ENCODE assay signal across 9 cellular contexts in genomic region chr1:226355679-226356583, GRCh38. TPM values are rescaled to one million over a fixed set of nuclear protein-coding genes. Genes with fewer than 3 reads are reported as not detected.
DNase-seq lines count a peak whose midpoint lies in the region; FAIRE-seq and TF ChIP-seq lines count a peak whose summit lies in the region.
"Had no signal": no experiment of that assay in that cellular context is flagged by ENCODE, and none has a peak within 500 bp of the region (broad histone marks: within the 10 kb centered on the region; RNA-seq: fewer than 3 reads in every experiment).

No MANE protein-coding gene starts in this region.

- H3K4me1 ChIP-seq in kidney (ENCODE audit: control insufficient read depth in 1 of 2, insufficient read depth in 1 of 2, low read depth in 1 of 2, low read length in 2 of 2) = no peaks in the 10 kb centered on the region

- peak overlapping the region; percentile 7 for H3K27ac Mint-ChIP-seq in activated naive CD4-positive, alpha-beta T cell treated with anti-CD3 and anti-CD28 coated beads, Interleukin-2, amount 10 ng/mL, durations not matched to agents 7 days and 5 days

- TF ChIP-seq CTCF in dorsolateral prefrontal cortex (IDR thresholded peaks at IDR 0.05 in 54 of 56, conservative IDR thresholded peaks at IDR 0.05 in 2 of 56; ENCODE audit: low read depth in 1 of 56, partially characterized antibody in 56 of 56) (no peak), kidney (IDR thresholded peaks at IDR 0.05; ENCODE audit: borderline replicate concordance, extremely low read depth, insufficient read depth) (no peak)

- no peaks in the 10 kb centered on the region for H3K27me3 Mint-ChIP-seq in activated naive CD4-positive, alpha-beta T cell treated with anti-CD3 and anti-CD28 coated beads, Interleukin-2, amount 10 ng/mL, durations not matched to agents 7 days and 5 days

- no peaks in the 10 kb centered on the region for H3K9me3 ChIP-seq in kidney (ENCODE audit: control insufficient read depth in 1 of 2, low read length in 2 of 2)

- peaks cover 4 to 8% of the 10 kb centered on the region in 2 donors for H3K36me3 ChIP-seq in kidney (ENCODE audit: control insufficient read depth in 1 of 2, insufficient read depth in 2 of 2, low read length in 2 of 2)

- H3K4me1 Mint-ChIP-seq in activated naive CD4-positive, alpha-beta T cell treated with anti-CD3 and anti-CD28 coated beads, Interleukin-2, amount 10 ng/mL, durations not matched to agents 7 days and 5 days = no peaks in the 10 kb centered on the region

- intact Hi-C loops in dorsolateral prefrontal cortex (cut with DNase I) = no loop called here
- intact Hi-C loops in kidney (cut with DNase I) = no loop called here

- H3K36me3 Mint-ChIP-seq in activated naive CD4-positive, alpha-beta T cell treated with anti-CD3 and anti-CD28 coated beads, Interleukin-2, amount 10 ng/mL, durations not matched to agents 7 days and 5 days = peaks cover 25% of the 10 kb centered on the region

- H3K9ac ChIP-seq in kidney (ENCODE audit: low read length in 2 of 2) = no peak overlapping the region

- H3K9me3 Mint-ChIP-seq in activated naive CD4-positive, alpha-beta T cell treated with anti-CD3 and anti-CD28 coated beads, Interleukin-2, amount 10 ng/mL, durations not matched to agents 7 days and 5 days = no peaks in the 10 kb centered on the region

- H3K27me3 ChIP-seq in dorsolateral prefrontal cortex = no peaks in the 10 kb centered on the region

- CTCF ChIA-PET in activated naive CD4-positive, alpha-beta T cell treated with anti-CD3 and anti-CD28 coated beads, Interleukin-2, amount 10 ng/mL, durations not matched to agents 7 days and 5 days (lab: Charles Lee) = no interaction called here

- FAIRE-seq in kidney (lab: Jason Lieb, UNC) = no peak

- H3K4me3 ChIP-seq in dorsolateral prefrontal cortex (no peak overlapping the region), kidney (ENCODE audit: low read length in 2 of 2) (no peak overlapping the region)

- no peak overlapping the region for H3K4me3 Mint-ChIP-seq in activated naive CD4-positive, alpha-beta T cell treated with anti-CD3 and anti-CD28 coated beads, Interleukin-2, amount 10 ng/mL, durations not matched to agents 7 days and 5 days

- H3K27ac ChIP-seq in dorsolateral prefrontal cortex (peak overlapping the region in 55 of 59 donors; percentile 1 to 85 (median 68)), kidney (ENCODE audit: low read depth in 2 of 2, low read length in 2 of 2) (no peak overlapping the region)

- no peak for DNase-seq in activated naive CD4-positive, alpha-beta T cell treated with anti-CD3 and anti-CD28 coated beads, Interleukin-2, amount 10 ng/mL, durations not matched to agents 7 days and 5 days
- no peak for DNase-seq in activated naive CD4-positive, alpha-beta T cell treated with Interleukin-2 at 50 U/mL for 16 hours
- DNase-seq in LHCN-M2 (ENCODE audit: low read depth) (peak; percentile 56), dorsolateral prefrontal cortex (peak in 9 of 10 donors; percentile 36 to 77 (median 70)), superior temporal gyrus (ENCODE audit: extremely low spot score) (peak; percentile 71), NCI-H2081 (lab: John Stamatoyannopoulos, UW) (no peak), dermis blood vessel endothelial cell (no peak), kidney (no peak)
- DNase-seq: NCI-H2029 had no signal

RNA-seq across cellular contexts. Expression of gene LIN9, which starts 47.0 kb away (rescaled TPM):
- total RNA-seq in LHCN-M2 (2014; rRNA removed) (12.3 and 12.7 TPM in 2 replicates), dorsolateral prefrontal cortex (1 to 10 TPM; 1.7 to 6.8 (median 3.2) TPM), dermis blood vessel endothelial cell (5.8 and 8.0 TPM in 2 replicates), kidney (2.7 TPM)
- 1.7 TPM for polyA plus RNA-seq in LHCN-M2 (2012)
- polyA plus RNA-seq in kidney (ENCODE audit: insufficient read depth, low read depth, low replicate concordance) = 0.73 TPM

RNA-seq across cellular contexts. Expression of gene PARP1, which starts 52.0 kb away (rescaled TPM):
- 118 and 139 TPM in 2 replicates for total RNA-seq in LHCN-M2 (2014; rRNA removed)
- 58.4 TPM for polyA plus RNA-seq in LHCN-M2 (2012)
- total RNA-seq in dorsolateral prefrontal cortex = 100 to 1,000 TPM in 78 of 120 experiments, 10 to 100 TPM in 42; 74.8 to 140 (median 105) TPM
- total RNA-seq in dermis blood vessel endothelial cell = 126 and 190 TPM in 2 replicates
- 71.1 TPM for total RNA-seq in kidney
- 37.9 TPM for polyA plus RNA-seq in kidney (ENCODE audit: insufficient read depth, low read depth, low replicate concordance)

Comparison
In these comparisons a context has a peak if more than half of its experiments do, and no peak if none do; other contexts are left out.
1. DNase-seq: peak in LHCN-M2 (single experiment), dorsolateral prefrontal cortex (9 of 10) and superior temporal gyrus (single experiment); none in activated naive CD4-positive, alpha-beta T cell treated with anti-CD3 and anti-CD28 coated beads, Interleukin-2, amount 10 ng/mL, durations not matched to agents 7 days and 5 days (single experiment), activated naive CD4-positive, alpha-beta T cell treated with Interleukin-2 at 50 U/mL for 16 hours (single experiment), NCI-H2081 (0 of 2), dermis blood vessel endothelial cell (single experiment) and kidney (single experiment).
2. H3K27ac ChIP-seq: peak in dorsolateral prefrontal cortex (55 of 59); none in kidney (0 of 2).